Comparison of ENCODE assay signal across 32 cellular contexts in genomic region chr2:150441226-150441625, GRCh38.
"Had no signal": no experiment of that assay in that cellular context is flagged by ENCODE, and none has a peak within 500 bp of the region (broad histone marks: within the 10 kb centered on the region; RNA-seq: fewer than 3 reads in every experiment).

No MANE protein-coding gene starts in this region.

- H3K27me3 ChIP-seq: adrenal gland, body of pancreas, colonic mucosa, esophagus squamous epithelium, heart left ventricle had no signal

- H3K27ac Mint-ChIP-seq: activated CD4-positive, alpha-beta memory T cell treated with anti-CD3 and anti-CD28 coated beads for 36 hours; activated CD4-positive, alpha-beta T cell treated with anti-CD3 and anti-CD28 coated beads for 36 hours; activated CD4-positive, alpha-beta T cell treated with anti-CD3 and anti-CD28 coated beads, Interleukin-2, amount 10 ng/mL, durations not matched to agents 24 days and 14 days; activated CD8-positive, alpha-beta memory T cell treated with anti-CD3 and anti-CD28 coated beads, Interleukin-2, amount 10 ng/mL, durations not matched to agents 7 days and 5 days; activated CD8-positive, alpha-beta T cell treated with anti-CD3 and anti-CD28 coated beads, Interleukin-2, amount 10 ng/mL, durations not matched to agents 7 days and 5 days; activated naive CD4-positive, alpha-beta T cell treated with anti-CD3 and anti-CD28 coated beads for 36 hours; activated naive CD4-positive, alpha-beta T cell treated with anti-CD3 and anti-CD28 coated beads, Interleukin-2, amount 50 U/mL, for 24 hours; activated naive CD8-positive, alpha-beta T cell treated with anti-CD3 and anti-CD28 coated beads for 36 hours; activated naive CD8-positive, alpha-beta T cell treated with anti-CD3 and anti-CD28 coated beads, Interleukin-2, amount 50 U/mL, for 24 hours; activated T-helper 1 cell treated with anti-CD3 and anti-CD28 coated beads, Interleukin-12 subunit alpha, Interleukin-12 subunit beta, Interleukin-2, Interleukin-4 antibody, amounts not matched to agents 30 ng/mL and 10 ng/mL and 1 ng/mL, durations not matched to agents 14 hours and 24 hours and 36 hours; activated T-helper 2 cell treated with anti-CD3 and anti-CD28 coated beads, Interferon-gamma antibody, Interleukin-2, Interleukin-4, amounts not matched to agents 10 μg/mL and 5 μg/mL and 100 μg/mL, durations not matched to agents 14 hours and 24 hours and 36 hours had no signal

- DNase-seq: activated CD4-positive, alpha-beta memory T cell treated with anti-CD3 and anti-CD28 coated beads for 36 hours; activated CD4-positive, alpha-beta T cell treated with anti-CD3 and anti-CD28 coated beads for 36 hours; activated CD4-positive, alpha-beta T cell treated with anti-CD3 and anti-CD28 coated beads, Interleukin-2, amount 10 ng/mL, durations not matched to agents 24 days and 14 days; activated CD4-positive, CD25-positive, alpha-beta regulatory T cell; activated CD4-positive, CD25-positive, alpha-beta regulatory T cell treated with anti-CD3 and anti-CD28 coated beads, Interleukin-2, amount 50 U/mL, for 72 hours; activated CD8-positive, alpha-beta memory T cell treated with anti-CD3 and anti-CD28 coated beads, Interleukin-2, amount 10 ng/mL, durations not matched to agents 7 days and 5 days; activated CD8-positive, alpha-beta memory T cell treated with anti-CD3 and anti-CD28 coated beads, Interleukin-2, amount 50 U/mL, for 4 hours; activated CD8-positive, alpha-beta T cell treated with anti-CD3 and anti-CD28 coated beads, Interleukin-2, amount 10 ng/mL, durations not matched to agents 7 days and 5 days; activated effector memory CD4-positive, alpha-beta T cell treated with anti-CD3 and anti-CD28 coated beads, Interleukin-2, amount 50 U/mL, for 16 hours; activated naive CD4-positive, alpha-beta T cell treated with anti-CD3 and anti-CD28 coated beads for 36 hours; activated naive CD8-positive, alpha-beta T cell treated with anti-CD3 and anti-CD28 coated beads for 36 hours; activated naive CD8-positive, alpha-beta T cell treated with anti-CD3 and anti-CD28 coated beads, Interleukin-2, amount 50 U/mL, for 24 hours; activated T-cell treated with anti-CD3 and anti-CD28 coated beads, Interleukin-2, amount 50 U/mL, for 1 hour; activated T-cell treated with anti-CD3 and anti-CD28 coated beads, Interleukin-2, amount 50 U/mL, for 48 hours; adrenal gland; amygdala; aorta; body of pancreas; caudate nucleus; colonic mucosa; effector CD8-positive, alpha-beta T cell; esophagus squamous epithelium; foreskin fibroblast; heart left ventricle; T-helper 2 cell had no signal

- H3K4me3 Mint-ChIP-seq: activated CD4-positive, alpha-beta memory T cell treated with anti-CD3 and anti-CD28 coated beads for 36 hours; activated CD4-positive, alpha-beta T cell treated with anti-CD3 and anti-CD28 coated beads for 36 hours; activated CD4-positive, alpha-beta T cell treated with anti-CD3 and anti-CD28 coated beads, Interleukin-2, amount 10 ng/mL, durations not matched to agents 24 days and 14 days; activated CD8-positive, alpha-beta memory T cell treated with anti-CD3 and anti-CD28 coated beads, Interleukin-2, amount 10 ng/mL, durations not matched to agents 7 days and 5 days; activated CD8-positive, alpha-beta T cell treated with anti-CD3 and anti-CD28 coated beads, Interleukin-2, amount 10 ng/mL, durations not matched to agents 7 days and 5 days; activated naive CD4-positive, alpha-beta T cell treated with anti-CD3 and anti-CD28 coated beads for 36 hours; activated naive CD4-positive, alpha-beta T cell treated with anti-CD3 and anti-CD28 coated beads, Interleukin-2, amount 50 U/mL, for 24 hours; activated naive CD8-positive, alpha-beta T cell treated with anti-CD3 and anti-CD28 coated beads for 36 hours; activated naive CD8-positive, alpha-beta T cell treated with anti-CD3 and anti-CD28 coated beads, Interleukin-2, amount 50 U/mL, for 24 hours; activated T-helper 1 cell treated with anti-CD3 and anti-CD28 coated beads, Interleukin-12 subunit alpha, Interleukin-12 subunit beta, Interleukin-2, Interleukin-4 antibody, amounts not matched to agents 30 ng/mL and 10 ng/mL and 1 ng/mL, durations not matched to agents 14 hours and 24 hours and 36 hours had no signal

- FAIRE-seq: endometrium, endothelial cell of umbilical vein, frontal cortex had no signal

- H3K27me3 Mint-ChIP-seq: activated CD4-positive, alpha-beta memory T cell treated with anti-CD3 and anti-CD28 coated beads for 36 hours; activated CD4-positive, alpha-beta T cell treated with anti-CD3 and anti-CD28 coated beads for 36 hours; activated CD4-positive, alpha-beta T cell treated with anti-CD3 and anti-CD28 coated beads, Interleukin-2, amount 10 ng/mL, durations not matched to agents 24 days and 14 days; activated CD8-positive, alpha-beta memory T cell treated with anti-CD3 and anti-CD28 coated beads, Interleukin-2, amount 10 ng/mL, durations not matched to agents 7 days and 5 days; activated naive CD4-positive, alpha-beta T cell treated with anti-CD3 and anti-CD28 coated beads, Interleukin-2, amount 50 U/mL, for 24 hours; activated naive CD8-positive, alpha-beta T cell treated with anti-CD3 and anti-CD28 coated beads for 36 hours; activated naive CD8-positive, alpha-beta T cell treated with anti-CD3 and anti-CD28 coated beads, Interleukin-2, amount 50 U/mL, for 24 hours had no signal

- H3K36me3 Mint-ChIP-seq: activated CD4-positive, alpha-beta memory T cell treated with anti-CD3 and anti-CD28 coated beads for 36 hours; activated CD8-positive, alpha-beta memory T cell treated with anti-CD3 and anti-CD28 coated beads, Interleukin-2, amount 10 ng/mL, durations not matched to agents 7 days and 5 days; activated naive CD4-positive, alpha-beta T cell treated with anti-CD3 and anti-CD28 coated beads, Interleukin-2, amount 50 U/mL, for 24 hours; activated naive CD8-positive, alpha-beta T cell treated with anti-CD3 and anti-CD28 coated beads for 36 hours had no signal

- H3K27ac ChIP-seq: adrenal gland, body of pancreas, colonic mucosa, epithelial cell of prostate, esophagus squamous epithelium, heart left ventricle had no signal

- H3K4me1 ChIP-seq: adrenal gland, body of pancreas, colonic mucosa, esophagus squamous epithelium, heart left ventricle had no signal

- H3K9me3 Mint-ChIP-seq: activated CD4-positive, alpha-beta memory T cell treated with anti-CD3 and anti-CD28 coated beads for 36 hours; activated CD4-positive, alpha-beta T cell treated with anti-CD3 and anti-CD28 coated beads, Interleukin-2, amount 10 ng/mL, durations not matched to agents 24 days and 14 days; activated naive CD4-positive, alpha-beta T cell treated with anti-CD3 and anti-CD28 coated beads for 36 hours; activated T-helper 1 cell treated with anti-CD3 and anti-CD28 coated beads, Interleukin-12 subunit alpha, Interleukin-12 subunit beta, Interleukin-2, Interleukin-4 antibody, amounts not matched to agents 30 ng/mL and 10 ng/mL and 1 ng/mL, durations not matched to agents 14 hours and 24 hours and 36 hours; activated T-helper 2 cell treated with anti-CD3 and anti-CD28 coated beads, Interferon-gamma antibody, Interleukin-2, Interleukin-4, amounts not matched to agents 10 μg/mL and 5 μg/mL and 100 μg/mL, durations not matched to agents 14 hours and 24 hours and 36 hours had no signal

- H3K4me3 ChIP-seq: adrenal gland, body of pancreas, colonic mucosa, esophagus squamous epithelium, heart left ventricle had no signal

- H3K36me3 ChIP-seq: adrenal gland, colonic mucosa, esophagus squamous epithelium, heart left ventricle had no signal

- H3K4me1 Mint-ChIP-seq: activated CD4-positive, alpha-beta T cell treated with anti-CD3 and anti-CD28 coated beads for 36 hours; activated CD4-positive, alpha-beta T cell treated with anti-CD3 and anti-CD28 coated beads, Interleukin-2, amount 10 ng/mL, durations not matched to agents 24 days and 14 days; activated CD8-positive, alpha-beta memory T cell treated with anti-CD3 and anti-CD28 coated beads, Interleukin-2, amount 10 ng/mL, durations not matched to agents 7 days and 5 days; activated naive CD4-positive, alpha-beta T cell treated with anti-CD3 and anti-CD28 coated beads, Interleukin-2, amount 50 U/mL, for 24 hours; activated naive CD8-positive, alpha-beta T cell treated with anti-CD3 and anti-CD28 coated beads for 36 hours; activated naive CD8-positive, alpha-beta T cell treated with anti-CD3 and anti-CD28 coated beads, Interleukin-2, amount 50 U/mL, for 24 hours had no signal

- ATAC-seq: activated CD4-positive, alpha-beta T cell treated with anti-CD3 and anti-CD28 coated beads for 36 hours; activated CD8-positive, alpha-beta memory T cell treated with anti-CD3 and anti-CD28 coated beads, Interleukin-2, amount 10 ng/mL, durations not matched to agents 7 days and 5 days; activated CD8-positive, alpha-beta T cell treated with anti-CD3 and anti-CD28 coated beads, Interleukin-2, amount 10 ng/mL, durations not matched to agents 7 days and 5 days; activated naive CD8-positive, alpha-beta T cell treated with anti-CD3 and anti-CD28 coated beads, Interleukin-2, amount 50 U/mL, for 24 hours; body of pancreas; heart left ventricle had no signal

- H3K9me3 ChIP-seq: adrenal gland, body of pancreas, colonic mucosa, esophagus squamous epithelium, heart left ventricle had no signal
